In genomic region chr5:83473344-83474169, GRCh38 we compare ENCODE assay signal across 1 cellular context.
TF ChIP-seq lines count a peak whose summit lies in the region.

No MANE protein-coding gene starts in this region.

TF ChIP-seq in HEK293, 187 proteins besides CTCF, POLR2A, EP300 and RAD21 (continued from another document and continues in another):
- TF ChIP-seq ZNF362 (tag by site-specific recombination; IDR thresholded peaks at IDR 0.05) (no peak), KLF9 (tag by site-specific recombination; IDR thresholded peaks at IDR 0.05; ENCODE audit: low read depth) (no peak; the same call in 1 of the 2 replicates), ZNF324 (tag by site-specific recombination; IDR thresholded peaks at IDR 0.05) (peak; percentile 60; the same call in 1 of the 2 replicates), YY1 (tag by site-specific recombination; IDR thresholded peaks at IDR 0.05) (no peak; the same call in 1 of the 2 replicates), ZNF510 (tag by site-specific recombination; IDR thresholded peaks at IDR 0.05; ENCODE audit: insufficient replicate concordance) (no peak), PRDM1 (tag by site-specific recombination; IDR thresholded peaks at IDR 0.05) (peak; percentile 96), ZNF518A (tag by site-specific recombination; conservative IDR thresholded peaks at IDR 0.05; ENCODE audit: low read depth) (no peak), ZNF701 (tag by site-specific recombination; IDR thresholded peaks at IDR 0.05) (no peak), REPIN1 (tag by site-specific recombination; IDR thresholded peaks at IDR 0.05; ENCODE audit: low read depth) (no peak), ZNF707 (tag by site-specific recombination; IDR thresholded peaks at IDR 0.05) (no peak), IKZF3 (tag by site-specific recombination; IDR thresholded peaks at IDR 0.05) (peak; percentile 100), ZNF184 (tag by site-specific recombination; IDR thresholded peaks at IDR 0.05) (no peak; the same call in 1 of the 2 replicates), ZNF174 (tag by site-specific recombination; IDR thresholded peaks at IDR 0.05) (no peak), ZNF121 (tag by site-specific recombination; IDR thresholded peaks at IDR 0.05) (no peak; the same call in 1 of the 2 replicates), WT1 (tag by site-specific recombination; IDR thresholded peaks at IDR 0.05) (peak; percentile 82), ZNF132 (tag by site-specific recombination; IDR thresholded peaks at IDR 0.05; ENCODE audit: borderline replicate concordance) (no peak), YY2 (tag by site-specific recombination; IDR thresholded peaks at IDR 0.05) (0 out of 2 replicates have a peak, but pooled peaks have one; percentile 39), FEZF1 (tag by site-specific recombination; IDR thresholded peaks at IDR 0.05) (peak; percentile 52), GLI4 (tag by site-specific recombination; IDR thresholded peaks at IDR 0.05) (no peak), ZNF747 (tag by site-specific recombination; IDR thresholded peaks at IDR 0.05) (no peak), GLIS2 (tag by site-specific recombination; IDR thresholded peaks at IDR 0.05) (peak; percentile 83), ZNF600 (tag by site-specific recombination; IDR thresholded peaks at IDR 0.05) (peak; percentile 96), ZNF664 (tag by site-specific recombination; IDR thresholded peaks at IDR 0.05) (no peak), KLF8 (tag by site-specific recombination; IDR thresholded peaks at IDR 0.05) (peak; percentile 50), ZNF629 (tag by site-specific recombination; IDR thresholded peaks at IDR 0.05) (peak; percentile 64), ZNF561 (tag by site-specific recombination; IDR thresholded peaks at IDR 0.05; ENCODE audit: borderline replicate concordance) (peak; percentile 79), ZNF621 (tag by site-specific recombination; IDR thresholded peaks at IDR 0.05) (no peak), ZNF571 (tag by site-specific recombination; IDR thresholded peaks at IDR 0.05) (no peak), ZNF843 (tag by site-specific recombination; IDR thresholded peaks at IDR 0.05) (peak; percentile 57), ZIC2 (tag by site-specific recombination; IDR thresholded peaks at IDR 0.05) (peak; percentile 5; the same call in 1 of the 2 replicates), BCL11A (tag by site-specific recombination; IDR thresholded peaks at IDR 0.05; ENCODE audit: low read depth) (peak; percentile 55; the same call in 1 of the 2 replicates), TRIM28 (IDR thresholded peaks at IDR 0.05; ENCODE audit: borderline replicate concordance, low read length) (no peak; the same call in 1 of the 2 replicates), ZNF155 (tag by site-specific recombination; IDR thresholded peaks at IDR 0.05) (no peak), ZBTB17 (tag by site-specific recombination; IDR thresholded peaks at IDR 0.05) (peak; percentile 97), ZNF677 (tag by site-specific recombination; IDR thresholded peaks at IDR 0.05) (no peak), ZNF830 (tag by site-specific recombination; IDR thresholded peaks at IDR 0.05; ENCODE audit: low read depth) (no peak)
- TF ChIP-seq, protein P1, sequence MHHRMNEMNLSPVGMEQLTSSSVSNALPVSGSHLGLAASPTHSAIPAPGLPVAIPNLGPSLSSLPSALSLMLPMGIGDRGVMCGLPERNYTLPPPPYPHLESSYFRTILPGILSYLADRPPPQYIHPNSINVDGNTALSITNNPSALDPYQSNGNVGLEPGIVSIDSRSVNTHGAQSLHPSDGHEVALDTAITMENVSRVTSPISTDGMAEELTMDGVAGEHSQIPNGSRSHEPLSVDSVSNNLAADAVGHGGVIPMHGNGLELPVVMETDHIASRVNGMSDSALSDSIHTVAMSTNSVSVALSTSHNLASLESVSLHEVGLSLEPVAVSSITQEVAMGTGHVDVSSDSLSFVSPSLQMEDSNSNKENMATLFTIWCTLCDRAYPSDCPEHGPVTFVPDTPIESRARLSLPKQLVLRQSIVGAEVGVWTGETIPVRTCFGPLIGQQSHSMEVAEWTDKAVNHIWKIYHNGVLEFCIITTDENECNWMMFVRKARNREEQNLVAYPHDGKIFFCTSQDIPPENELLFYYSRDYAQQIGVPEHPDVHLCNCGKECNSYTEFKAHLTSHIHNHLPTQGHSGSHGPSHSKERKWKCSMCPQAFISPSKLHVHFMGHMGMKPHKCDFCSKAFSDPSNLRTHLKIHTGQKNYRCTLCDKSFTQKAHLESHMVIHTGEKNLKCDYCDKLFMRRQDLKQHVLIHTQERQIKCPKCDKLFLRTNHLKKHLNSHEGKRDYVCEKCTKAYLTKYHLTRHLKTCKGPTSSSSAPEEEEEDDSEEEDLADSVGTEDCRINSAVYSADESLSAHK (tag by site-specific recombination; IDR thresholded peaks at IDR 0.05) = peak; percentile 20; the same call in 1 of the 2 replicates
- TF ChIP-seq, protein P2, sequence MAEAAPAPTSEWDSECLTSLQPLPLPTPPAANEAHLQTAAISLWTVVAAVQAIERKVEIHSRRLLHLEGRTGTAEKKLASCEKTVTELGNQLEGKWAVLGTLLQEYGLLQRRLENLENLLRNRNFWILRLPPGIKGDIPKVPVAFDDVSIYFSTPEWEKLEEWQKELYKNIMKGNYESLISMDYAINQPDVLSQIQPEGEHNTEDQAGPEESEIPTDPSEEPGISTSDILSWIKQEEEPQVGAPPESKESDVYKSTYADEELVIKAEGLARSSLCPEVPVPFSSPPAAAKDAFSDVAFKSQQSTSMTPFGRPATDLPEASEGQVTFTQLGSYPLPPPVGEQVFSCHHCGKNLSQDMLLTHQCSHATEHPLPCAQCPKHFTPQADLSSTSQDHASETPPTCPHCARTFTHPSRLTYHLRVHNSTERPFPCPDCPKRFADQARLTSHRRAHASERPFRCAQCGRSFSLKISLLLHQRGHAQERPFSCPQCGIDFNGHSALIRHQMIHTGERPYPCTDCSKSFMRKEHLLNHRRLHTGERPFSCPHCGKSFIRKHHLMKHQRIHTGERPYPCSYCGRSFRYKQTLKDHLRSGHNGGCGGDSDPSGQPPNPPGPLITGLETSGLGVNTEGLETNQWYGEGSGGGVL (tag by site-specific recombination; IDR thresholded peaks at IDR 0.05) = peak; percentile 66; the same call in 1 of the 2 replicates
- TF ChIP-seq, protein P3, sequence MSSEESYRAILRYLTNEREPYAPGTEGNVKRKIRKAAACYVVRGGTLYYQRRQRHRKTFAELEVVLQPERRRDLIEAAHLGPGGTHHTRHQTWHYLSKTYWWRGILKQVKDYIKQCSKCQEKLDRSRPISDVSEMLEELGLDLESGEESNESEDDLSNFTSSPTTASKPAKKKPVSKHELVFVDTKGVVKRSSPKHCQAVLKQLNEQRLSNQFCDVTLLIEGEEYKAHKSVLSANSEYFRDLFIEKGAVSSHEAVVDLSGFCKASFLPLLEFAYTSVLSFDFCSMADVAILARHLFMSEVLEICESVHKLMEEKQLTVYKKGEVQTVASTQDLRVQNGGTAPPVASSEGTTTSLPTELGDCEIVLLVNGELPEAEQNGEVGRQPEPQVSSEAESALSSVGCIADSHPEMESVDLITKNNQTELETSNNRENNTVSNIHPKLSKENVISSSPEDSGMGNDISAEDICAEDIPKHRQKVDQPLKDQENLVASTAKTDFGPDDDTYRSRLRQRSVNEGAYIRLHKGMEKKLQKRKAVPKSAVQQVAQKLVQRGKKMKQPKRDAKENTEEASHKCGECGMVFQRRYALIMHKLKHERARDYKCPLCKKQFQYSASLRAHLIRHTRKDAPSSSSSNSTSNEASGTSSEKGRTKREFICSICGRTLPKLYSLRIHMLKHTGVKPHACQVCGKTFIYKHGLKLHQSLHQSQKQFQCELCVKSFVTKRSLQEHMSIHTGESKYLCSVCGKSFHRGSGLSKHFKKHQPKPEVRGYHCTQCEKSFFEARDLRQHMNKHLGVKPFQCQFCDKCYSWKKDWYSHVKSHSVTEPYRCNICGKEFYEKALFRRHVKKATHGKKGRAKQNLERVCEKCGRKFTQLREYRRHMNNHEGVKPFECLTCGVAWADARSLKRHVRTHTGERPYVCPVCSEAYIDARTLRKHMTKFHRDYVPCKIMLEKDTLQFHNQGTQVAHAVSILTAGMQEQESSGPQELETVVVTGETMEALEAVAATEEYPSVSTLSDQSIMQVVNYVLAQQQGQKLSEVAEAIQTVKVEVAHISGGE (tag by site-specific recombination; conservative IDR thresholded peaks at IDR 0.05; ENCODE audit: low read depth) = peak; percentile 61
- TF ChIP-seq, protein P4, sequence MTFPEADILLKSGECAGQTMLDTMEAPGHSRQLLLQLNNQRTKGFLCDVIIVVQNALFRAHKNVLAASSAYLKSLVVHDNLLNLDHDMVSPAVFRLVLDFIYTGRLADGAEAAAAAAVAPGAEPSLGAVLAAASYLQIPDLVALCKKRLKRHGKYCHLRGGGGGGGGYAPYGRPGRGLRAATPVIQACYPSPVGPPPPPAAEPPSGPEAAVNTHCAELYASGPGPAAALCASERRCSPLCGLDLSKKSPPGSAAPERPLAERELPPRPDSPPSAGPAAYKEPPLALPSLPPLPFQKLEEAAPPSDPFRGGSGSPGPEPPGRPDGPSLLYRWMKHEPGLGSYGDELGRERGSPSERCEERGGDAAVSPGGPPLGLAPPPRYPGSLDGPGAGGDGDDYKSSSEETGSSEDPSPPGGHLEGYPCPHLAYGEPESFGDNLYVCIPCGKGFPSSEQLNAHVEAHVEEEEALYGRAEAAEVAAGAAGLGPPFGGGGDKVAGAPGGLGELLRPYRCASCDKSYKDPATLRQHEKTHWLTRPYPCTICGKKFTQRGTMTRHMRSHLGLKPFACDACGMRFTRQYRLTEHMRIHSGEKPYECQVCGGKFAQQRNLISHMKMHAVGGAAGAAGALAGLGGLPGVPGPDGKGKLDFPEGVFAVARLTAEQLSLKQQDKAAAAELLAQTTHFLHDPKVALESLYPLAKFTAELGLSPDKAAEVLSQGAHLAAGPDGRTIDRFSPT (tag by site-specific recombination; IDR thresholded peaks at IDR 0.05) = no peak
- TF ChIP-seq, protein P5, sequence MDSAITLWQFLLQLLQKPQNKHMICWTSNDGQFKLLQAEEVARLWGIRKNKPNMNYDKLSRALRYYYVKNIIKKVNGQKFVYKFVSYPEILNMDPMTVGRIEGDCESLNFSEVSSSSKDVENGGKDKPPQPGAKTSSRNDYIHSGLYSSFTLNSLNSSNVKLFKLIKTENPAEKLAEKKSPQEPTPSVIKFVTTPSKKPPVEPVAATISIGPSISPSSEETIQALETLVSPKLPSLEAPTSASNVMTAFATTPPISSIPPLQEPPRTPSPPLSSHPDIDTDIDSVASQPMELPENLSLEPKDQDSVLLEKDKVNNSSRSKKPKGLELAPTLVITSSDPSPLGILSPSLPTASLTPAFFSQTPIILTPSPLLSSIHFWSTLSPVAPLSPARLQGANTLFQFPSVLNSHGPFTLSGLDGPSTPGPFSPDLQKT (IDR thresholded peaks at IDR 0.05; ENCODE audit: borderline replicate concordance, low read depth, low read length) = no peak
- TF ChIP-seq, protein P6, sequence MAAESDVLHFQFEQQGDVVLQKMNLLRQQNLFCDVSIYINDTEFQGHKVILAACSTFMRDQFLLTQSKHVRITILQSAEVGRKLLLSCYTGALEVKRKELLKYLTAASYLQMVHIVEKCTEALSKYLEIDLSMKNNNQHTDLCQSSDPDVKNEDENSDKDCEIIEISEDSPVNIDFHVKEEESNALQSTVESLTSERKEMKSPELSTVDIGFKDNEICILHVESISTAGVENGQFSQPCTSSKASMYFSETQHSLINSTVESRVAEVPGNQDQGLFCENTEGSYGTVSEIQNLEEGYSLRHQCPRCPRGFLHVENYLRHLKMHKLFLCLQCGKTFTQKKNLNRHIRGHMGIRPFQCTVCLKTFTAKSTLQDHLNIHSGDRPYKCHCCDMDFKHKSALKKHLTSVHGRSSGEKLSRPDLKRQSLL (tag by site-specific recombination; IDR thresholded peaks at IDR 0.05) = peak; percentile 89; the same call in 1 of the 2 replicates
- TF ChIP-seq, protein P7, sequence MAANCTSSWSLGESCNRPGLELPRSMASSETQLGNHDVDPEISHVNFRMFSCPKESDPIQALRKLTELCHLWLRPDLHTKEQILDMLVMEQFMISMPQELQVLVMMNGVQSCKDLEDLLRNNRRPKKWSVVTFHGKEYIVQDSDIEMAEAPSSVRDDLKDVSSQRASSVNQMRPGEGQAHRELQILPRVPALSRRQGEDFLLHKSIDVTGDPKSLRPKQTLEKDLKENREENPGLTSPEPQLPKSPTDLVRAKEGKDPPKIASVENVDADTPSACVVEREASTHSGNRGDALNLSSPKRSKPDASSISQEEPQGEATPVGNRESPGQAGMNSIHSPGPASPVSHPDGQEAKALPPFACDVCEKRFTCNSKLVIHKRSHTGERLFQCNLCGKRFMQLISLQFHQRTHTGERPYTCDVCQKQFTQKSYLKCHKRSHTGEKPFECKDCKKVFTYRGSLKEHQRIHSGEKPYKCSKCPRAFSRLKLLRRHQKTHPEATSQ (tag by site-specific recombination; IDR thresholded peaks at IDR 0.05) = no peak
